Comparison of ENCODE assay signal across 8 cellular contexts in the genomic region with DNA sequence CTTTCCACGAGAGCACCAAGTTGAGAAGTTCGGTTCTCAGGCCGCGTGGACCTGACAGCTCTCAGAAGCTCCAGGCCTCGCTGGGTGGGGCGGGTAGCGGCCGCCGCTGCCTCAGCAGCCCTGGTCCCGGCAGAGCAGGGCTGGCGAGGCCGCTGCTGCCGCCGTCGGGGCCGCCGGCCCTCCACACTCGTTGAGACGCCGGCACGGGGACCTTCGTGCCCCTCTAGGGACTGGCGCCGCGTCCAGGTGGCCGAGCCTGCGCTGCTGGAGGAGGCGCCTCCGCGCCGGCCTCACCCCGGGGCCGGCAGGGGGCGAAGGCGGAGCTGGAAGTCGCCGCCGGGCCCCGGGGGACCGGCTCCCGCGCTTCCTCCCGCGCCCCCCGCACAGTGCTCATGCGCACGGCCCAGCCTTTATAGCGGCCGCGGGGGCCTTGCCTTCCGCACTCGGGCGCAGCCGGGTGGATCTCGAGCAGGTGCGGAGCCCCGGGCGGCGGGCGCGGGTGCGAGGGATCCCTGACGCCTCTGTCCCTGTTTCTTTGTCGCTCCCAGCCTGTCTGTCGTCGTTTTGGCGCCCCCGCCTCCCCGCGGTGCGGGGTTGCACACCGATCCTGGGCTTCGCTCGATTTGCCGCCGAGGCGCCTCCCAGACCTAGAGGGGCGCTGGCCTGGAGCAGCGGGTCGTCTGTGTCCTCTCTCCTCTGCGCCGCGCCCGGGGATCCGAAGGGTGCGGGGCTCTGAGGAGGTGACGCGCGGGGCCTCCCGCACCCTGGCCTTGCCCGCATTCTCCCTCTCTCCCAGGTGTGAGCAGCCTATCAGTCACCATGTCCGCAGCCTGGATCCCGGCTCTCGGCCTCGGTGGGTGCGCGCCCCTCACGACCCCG. TPM values are rescaled to one million over a fixed set of nuclear protein-coding genes. Genes with fewer than 3 reads are reported as not detected.
DNase-seq lines count a peak whose midpoint lies in the region; ATAC-seq and TF ChIP-seq lines count a peak whose summit lies in the region.

Gene COCH (plus strand): TSS at position 440 of the 879 bp plus-strand sequence. CDS start 380 bp downstream, at position 820.

- peak; percentile 23 to 45 (median 38) for TF ChIP-seq CTCF in esophagus muscularis mucosa (IDR thresholded peaks at IDR 0.05)
- TF ChIP-seq CTCF in neural crest cell (conservative IDR thresholded peaks at IDR 0.05) = peak; percentile 59

- no peak within 1 kb of the TSS for H3K27ac Mint-ChIP-seq in activated CD4-positive, alpha-beta T cell treated with anti-CD3 and anti-CD28 coated beads, Interleukin-2, amount 10 ng/mL, durations not matched to agents 24 days and 14 days
- H3K27ac Mint-ChIP-seq in neural crest cell (ENCODE audit: unreplicated experiment) = no peak within 1 kb of the TSS

- peaks cover 6 to 43% (median 22%) of the 10 kb centered on the region in 4 donors for H3K27me3 ChIP-seq in esophagus muscularis mucosa

- intact Hi-C loops in activated CD4-positive, alpha-beta T cell treated with anti-CD3 and anti-CD28 coated beads, Interleukin-2, amount 10 ng/mL, durations not matched to agents 24 days and 14 days (cut with micrococcal nuclease) = no loop called here
- intact Hi-C loops in esophagus muscularis mucosa (cut with DNase I) = no loop called here

- DNase-seq in ACHN (peak; percentile 53), NCI-H146 treated with DMSO at 0.1 percent for 48 hours (lab: John Stamatoyannopoulos, UW; ENCODE audit: unreplicated experiment) (peak; percentile 44), esophagus muscularis mucosa (ENCODE audit: extremely low spot score) (no peak), neural crest cell (ENCODE audit: low read depth, low spot score) (peak; percentile 56), superior temporal gyrus (ENCODE audit: extremely low spot score) (no peak)
- DNase-seq in activated CD4-positive, alpha-beta T cell treated with anti-CD3 and anti-CD28 coated beads, Interleukin-2, amount 10 ng/mL, durations not matched to agents 24 days and 14 days = peak; percentile 76

- no peaks in the 10 kb centered on the region for H3K36me3 ChIP-seq in esophagus muscularis mucosa

- peaks cover 65% of the 10 kb centered on the region for H3K27me3 Mint-ChIP-seq in activated CD4-positive, alpha-beta T cell treated with anti-CD3 and anti-CD28 coated beads, Interleukin-2, amount 10 ng/mL, durations not matched to agents 24 days and 14 days
- H3K27me3 Mint-ChIP-seq in neural crest cell (ENCODE audit: low read depth) = peaks cover 65% of the 10 kb centered on the region

- in situ Hi-C loops in ACHN (cut with HindIII; ENCODE audit: low pct_ligation_motif_present, low pct_unique_long_range_greater_than_20kb, low sequenced_read_pairs) = no loop called here

- H3K4me3 ChIP-seq in esophagus muscularis mucosa = peak within 1 kb of the TSS; percentile 60 to 64 (median 61)

- no peak within 1 kb of the TSS for H3K27ac ChIP-seq in esophagus muscularis mucosa (replicated peaks in 1 of 4)

- no peaks in the 10 kb centered on the region for H3K9me3 ChIP-seq in esophagus muscularis mucosa

- peaks cover 11% of the 10 kb centered on the region for H3K4me1 Mint-ChIP-seq in activated CD4-positive, alpha-beta T cell treated with anti-CD3 and anti-CD28 coated beads, Interleukin-2, amount 10 ng/mL, durations not matched to agents 24 days and 14 days
- H3K4me1 Mint-ChIP-seq in neural crest cell = peaks cover 10% of the 10 kb centered on the region

- H3K4me3 Mint-ChIP-seq in activated CD4-positive, alpha-beta T cell treated with anti-CD3 and anti-CD28 coated beads, Interleukin-2, amount 10 ng/mL, durations not matched to agents 24 days and 14 days = peak within 1 kb of the TSS; percentile 83
- H3K4me3 Mint-ChIP-seq in neural crest cell = peak within 1 kb of the TSS; percentile 86

- no peak for TF ChIP-seq EP300 in esophagus muscularis mucosa (IDR thresholded peaks at IDR 0.05)

- peaks cover 14 to 23% (median 20%) of the 10 kb centered on the region in 4 donors for H3K4me1 ChIP-seq in esophagus muscularis mucosa

- WGBS in esophagus muscularis mucosa = 5% methylated on average over 11 of the region's 99 CpGs

- H3K36me3 Mint-ChIP-seq in activated CD4-positive, alpha-beta T cell treated with anti-CD3 and anti-CD28 coated beads, Interleukin-2, amount 10 ng/mL, durations not matched to agents 24 days and 14 days (ENCODE audit: low read depth) = no peaks in the 10 kb centered on the region
- H3K36me3 Mint-ChIP-seq in neural crest cell (ENCODE audit: low read depth) = no peaks in the 10 kb centered on the region

- H3K9me3 Mint-ChIP-seq in activated CD4-positive, alpha-beta T cell treated with anti-CD3 and anti-CD28 coated beads, Interleukin-2, amount 10 ng/mL, durations not matched to agents 24 days and 14 days = no peaks in the 10 kb centered on the region
- H3K9me3 Mint-ChIP-seq in neural crest cell = no peaks in the 10 kb centered on the region

- TF ChIP-seq POLR2A in GM18505 (IDR thresholded peaks at IDR 0.05; ENCODE audit: borderline replicate concordance, extremely low read depth, insufficient read depth, insufficient read length) = no peak
- no peak for TF ChIP-seq POLR2A in esophagus muscularis mucosa (IDR thresholded peaks at IDR 0.05; ENCODE audit: low read depth)

- ATAC-seq in GM18505 (IDR thresholded peaks at IDR 0.05; ENCODE audit: unreplicated experiment) (peak; percentile 69), HG02798 (IDR thresholded peaks at IDR 0.05; ENCODE audit: poor library complexity, unreplicated experiment) (peak; percentile 85)

RNA-seq across cellular contexts. Expression of gene COCH, which starts in this region (rescaled TPM):
- total RNA-seq in activated CD4-positive, alpha-beta T cell treated with anti-CD3 and anti-CD28 coated beads, Interleukin-2, amount 10 ng/mL, durations not matched to agents 24 days and 14 days = 1.1 and 1.2 TPM in 2 replicates
- total RNA-seq in esophagus muscularis mucosa (1 to 10 TPM in 3 of 4 donors, under 1 TPM in 1; 0.42 to 4.5 (median 3.0) TPM), neural crest cell (16.8 and 16.9 TPM in 2 replicates)

Comparison
In these comparisons a context has a peak if more than half of its experiments do, and no peak if none do; other contexts are left out.
1. DNase-seq: peak in ACHN (single experiment), NCI-H146 treated with DMSO at 0.1 percent for 48 hours (single experiment), activated CD4-positive, alpha-beta T cell treated with anti-CD3 and anti-CD28 coated beads, Interleukin-2, amount 10 ng/mL, durations not matched to agents 24 days and 14 days (single experiment) and neural crest cell (single experiment); none in esophagus muscularis mucosa (single experiment) and superior temporal gyrus (single experiment).